10 cellular contexts compared by ENCODE assay signal in genomic region chr16:12097523-12098428, GRCh38.
DNase-seq lines count a peak whose midpoint lies in the region; ATAC-seq and TF ChIP-seq lines count a peak whose summit lies in the region.
"Had no signal": no experiment of that assay in that cellular context is flagged by ENCODE, and none has a peak within 500 bp of the region (broad histone marks: within the 10 kb centered on the region; RNA-seq: fewer than 3 reads in every experiment).

No MANE protein-coding gene starts in this region.

- DNase-seq in NCI-H526 treated with DMSO at 0.1 percent for 48 hours (lab: John Stamatoyannopoulos, UW) (peak; percentile 94), lung (ENCODE audit: low spot score) (peak; percentile 46), HPDE6-E6E7 (ENCODE audit: extremely low spot score) (no peak), NCI-H2227 treated with DMSO at 0.1 percent for 48 hours (lab: John Stamatoyannopoulos, UW) (no peak), DMS153 (lab: John Stamatoyannopoulos, UW) (no peak)
- DNase-seq: activated B cell treated with CpG ODN at 0.5 μM for 24 hours; NCI-H1105 treated with DMSO at 0.1 percent for 48 hours; stimulated activated naive CD4-positive, alpha-beta T cell treated with Interleukin-2 at 50 U/mL for 16 hours had no signal

- H3K36me3 ChIP-seq in esophagus (ENCODE audit: control insufficient read depth in 2 of 2, insufficient read depth in 2 of 2, low read length in 1 of 2), result peaks cover 0 to 3% of the 10 kb centered on the region in 2 donors
- no peaks in the 10 kb centered on the region for H3K36me3 ChIP-seq in lung (ENCODE audit: control insufficient read depth in 2 of 2, insufficient read depth in 2 of 2, low read length in 2 of 2)
- no peaks in the 10 kb centered on the region for H3K36me3 ChIP-seq in thymus (ENCODE audit: control insufficient read depth, insufficient read depth)

- no peak for TF ChIP-seq CTCF in lung (IDR thresholded peaks at IDR 0.05; ENCODE audit: control extremely low read depth, extremely low read depth)

- no peaks in the 10 kb centered on the region for H3K27me3 ChIP-seq in esophagus (ENCODE audit: control insufficient read depth in 1 of 2, insufficient read depth in 2 of 2, low read length in 2 of 2)
- H3K27me3 ChIP-seq in lung (ENCODE audit: control insufficient read depth, insufficient read depth), result no peaks in the 10 kb centered on the region
- no peaks in the 10 kb centered on the region for H3K27me3 ChIP-seq in thymus (ENCODE audit: control insufficient read depth, insufficient read depth)

- ATAC-seq in lung (ENCODE audit: insufficient read depth, low FRiP score), result no peak

- WGBS in esophagus, 2 donors, result 43 to 66% methylated on average over 20 of the region's 20 CpGs
- WGBS in lung, 2 donors, result 69 to 85% methylated on average over 20 of the region's 20 CpGs
- 92% methylated on average over 20 of the region's 20 CpGs for WGBS in thymus

- H3K4me3 ChIP-seq in esophagus (ENCODE audit: low read depth in 1 of 2, low read length in 2 of 2) (no peak overlapping the region), lung (no peak overlapping the region), thymus (ENCODE audit: low read length) (no peak overlapping the region)

- H3K4me1 ChIP-seq in esophagus (ENCODE audit: control insufficient read depth in 2 of 2, insufficient read depth in 2 of 2, low read length in 1 of 2), result peaks cover 6 to 23% of the 10 kb centered on the region in 2 donors
- H3K4me1 ChIP-seq in lung (ENCODE audit: control insufficient read depth in 2 of 2, insufficient read depth in 2 of 2, low read length in 2 of 2), result peaks cover 11 to 18% of the 10 kb centered on the region in 2 donors
- H3K4me1 ChIP-seq in thymus (ENCODE audit: control insufficient read depth, insufficient read depth, low read length), result peaks cover 32% of the 10 kb centered on the region

- H3K9me3 ChIP-seq in esophagus (ENCODE audit: control insufficient read depth in 2 of 2, insufficient read depth in 1 of 2, low read depth in 1 of 2, low read length in 1 of 2) (no peaks in the 10 kb centered on the region), lung (ENCODE audit: control insufficient read depth in 2 of 2, insufficient read depth in 1 of 2, low read length in 1 of 2) (no peaks in the 10 kb centered on the region), thymus (ENCODE audit: control insufficient read depth) (no peaks in the 10 kb centered on the region)

- H3K27ac ChIP-seq in esophagus (ENCODE audit: low read depth in 2 of 2, low read length in 1 of 2) (peak overlapping the region; percentile 66 to 91), lung (ENCODE audit: low read depth in 1 of 2, low read length in 1 of 2) (peak overlapping the region in 1 of 2 donors; percentile 34), thymus (ENCODE audit: low read depth) (peak overlapping the region; percentile 38)

Comparison
In these comparisons a context has a peak if more than half of its experiments do, and no peak if none do; other contexts are left out.
1. DNase-seq: peak in NCI-H526 treated with DMSO at 0.1 percent for 48 hours (single experiment) and lung (single experiment); none in HPDE6-E6E7 (single experiment), NCI-H2227 treated with DMSO at 0.1 percent for 48 hours (single experiment) and DMS153 (single experiment).